In the genomic region with DNA sequence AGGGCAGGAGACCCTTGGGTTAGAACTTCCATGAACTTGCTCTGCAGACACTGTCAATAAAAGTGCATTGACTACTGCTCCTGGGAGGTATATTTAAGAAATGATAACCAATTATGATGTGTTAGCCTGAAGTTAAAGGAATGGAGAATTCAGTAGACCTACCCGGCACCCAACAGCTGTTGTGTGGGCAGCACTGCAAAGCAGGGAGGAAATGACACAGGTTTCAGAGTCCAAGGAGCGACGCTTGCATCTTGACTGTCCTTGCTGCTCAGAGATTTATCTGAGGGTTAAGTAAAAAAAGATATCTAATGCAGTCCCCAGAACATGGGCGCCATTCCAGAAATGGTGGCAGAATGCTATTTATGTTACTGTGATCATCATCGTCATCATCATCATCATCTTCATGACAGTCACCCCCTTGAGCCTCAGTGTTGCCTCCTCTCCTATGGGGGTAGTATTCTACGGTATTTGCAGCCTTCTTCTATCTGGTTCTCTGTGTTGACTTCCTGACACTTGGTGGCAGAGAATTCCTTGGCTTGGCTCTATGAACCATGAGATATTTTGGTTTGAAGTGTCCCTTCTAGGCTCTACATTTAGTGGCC, we compare ENCODE assay signal across 2 cellular contexts.
TF ChIP-seq lines count a peak whose summit lies in the region.

No MANE protein-coding gene starts in this region.

TF ChIP-seq in IMR-90, 13 proteins besides CTCF, POLR2A, EP300 and RAD21 (continued from another document):
- TF ChIP-seq ELK1 (IDR thresholded peaks at IDR 0.05; ENCODE audit: borderline replicate concordance, low read depth, low read length) = no peak
- no peak for TF ChIP-seq BHLHE40 (IDR thresholded peaks at IDR 0.05; ENCODE audit: low read depth, low read length)
- TF ChIP-seq NFE2L2 (IDR thresholded peaks at IDR 0.05; ENCODE audit: low read depth, low read length) = no peak
- TF ChIP-seq, protein P1, sequence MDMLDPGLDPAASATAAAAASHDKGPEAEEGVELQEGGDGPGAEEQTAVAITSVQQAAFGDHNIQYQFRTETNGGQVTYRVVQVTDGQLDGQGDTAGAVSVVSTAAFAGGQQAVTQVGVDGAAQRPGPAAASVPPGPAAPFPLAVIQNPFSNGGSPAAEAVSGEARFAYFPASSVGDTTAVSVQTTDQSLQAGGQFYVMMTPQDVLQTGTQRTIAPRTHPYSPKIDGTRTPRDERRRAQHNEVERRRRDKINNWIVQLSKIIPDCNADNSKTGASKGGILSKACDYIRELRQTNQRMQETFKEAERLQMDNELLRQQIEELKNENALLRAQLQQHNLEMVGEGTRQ (IDR thresholded peaks at IDR 0.05; ENCODE audit: low read depth, low read length) = no peak
- no peak for TF ChIP-seq RFX5 (IDR thresholded peaks at IDR 0.05; ENCODE audit: low read depth, low read length)
- TF ChIP-seq MAZ (IDR thresholded peaks at IDR 0.05; ENCODE audit: borderline replicate concordance, low read depth, low read length) = no peak

TF ChIP-seq in K562, 482 proteins besides CTCF, POLR2A, EP300 and RAD21:
- TF ChIP-seq CEBPG (CRISPR knock-in tag; IDR thresholded peaks at IDR 0.05) (no peak), CEBPG (tag; conservative IDR thresholded peaks at IDR 0.05 in 1 of 2, IDR thresholded peaks at IDR 0.05 in 1 of 2) (no peak), ATF1 (CRISPR knock-in tag; IDR thresholded peaks at IDR 0.05) (no peak), ATF1 (tag; IDR thresholded peaks at IDR 0.05) (peak; percentile 11; the same call in 1 of the 2 replicates), DIDO1 (tag; IDR thresholded peaks at IDR 0.05; ENCODE audit: low read depth) (no peak), HDAC8 (tag; IDR thresholded peaks at IDR 0.05) (no peak), ZZZ3 (IDR thresholded peaks at IDR 0.05) (no peak), ADNP (tag; IDR thresholded peaks at IDR 0.05) (no peak), CEBPB (tag; IDR thresholded peaks at IDR 0.05) (no peak), NUFIP1 (IDR thresholded peaks at IDR 0.05; ENCODE audit: partially characterized antibody) (no peak)
